In genomic region chr18:75208836-75209128, GRCh38 we compare ENCODE assay signal across 8 cellular contexts. TPM values are rescaled to one million over a fixed set of nuclear protein-coding genes. Genes with fewer than 3 reads are reported as not detected.
A peak's percentile ranks its signal among the peaks of the same experiment; 100 is the strongest.
DNase-seq lines count a peak whose midpoint lies in the region; ATAC-seq and TF ChIP-seq lines count a peak whose summit lies in the region.

No MANE protein-coding gene starts in this region.

- H3K27ac ChIP-seq in brain microvascular endothelial cell = peak overlapping the region; percentile 66

- in situ Hi-C loops in brain microvascular endothelial cell (cut with HindIII; ENCODE audit: low pct_ligation_motif_present, low sequenced_read_pairs) (no loop called here), GM13976 (cut with MboI; ENCODE audit: low sequenced_read_pairs, unreplicated experiment) (no loop called here)

- no peaks in the 10 kb centered on the region for H3K36me3 ChIP-seq in BE2C
- H3K36me3 ChIP-seq in brain microvascular endothelial cell (replicated peaks) = no peaks in the 10 kb centered on the region
- no peaks in the 10 kb centered on the region for H3K36me3 ChIP-seq in mucosa of descending colon (ENCODE audit: low read depth)

- intact Hi-C loops in mucosa of descending colon (cut with DNase I, micrococcal nuclease) = loop anchor here (10.0 kb wide), 2 partner anchors 564 to 714 kb away; partner anchors contain the start of gene CNDP2 (in 1 of the 2)
- intact Hi-C loops in posterior vena cava (cut with DNase I) = loop anchor here in 1 of 2 donors (10.0 kb wide), 1 partner anchor 246 kb away; no protein-coding TSS in a partner anchor

- H3K9me3 ChIP-seq in BE2C (no peaks in the 10 kb centered on the region), mucosa of descending colon (no peaks in the 10 kb centered on the region)

- H3K4me1 ChIP-seq in BE2C (no peaks in the 10 kb centered on the region), mucosa of descending colon (ENCODE audit: low read depth) (peaks cover 41% of the 10 kb centered on the region)

- ATAC-seq in GM19395 (IDR thresholded peaks at IDR 0.05; ENCODE audit: unreplicated experiment) (peak; percentile 17), HG03565 (IDR thresholded peaks at IDR 0.05; ENCODE audit: unreplicated experiment) (peak; percentile 18), mucosa of descending colon (peak; percentile 14)

- TF ChIP-seq CTCF in BE2C (IDR thresholded peaks at IDR 0.05; ENCODE audit: low read depth, low read length) (no peak), brain microvascular endothelial cell (IDR thresholded peaks at IDR 0.05; ENCODE audit: low read depth, low read length, missing control alignments) (no peak), mucosa of descending colon (IDR thresholded peaks at IDR 0.05) (no peak), GM13976 (IDR thresholded peaks at IDR 0.05; ENCODE audit: borderline replicate concordance, control extremely low read depth, extremely low read depth, insufficient read depth, missing control alignments) (no peak)

- DNase-seq in BE2C (no peak), brain microvascular endothelial cell (no peak), mucosa of descending colon (peak in 1 of 3 donors; percentile 80), GM13976 (ENCODE audit: low spot score) (no peak), posterior vena cava (ENCODE audit: low spot score) (no peak), NCI-H1930 (lab: John Stamatoyannopoulos, UW) (no peak)

- H3K27me3 ChIP-seq in BE2C = peaks cover 8% of the 10 kb centered on the region; the same call in 1 of the 2 replicates
- H3K27me3 ChIP-seq in brain microvascular endothelial cell (replicated peaks) = no peaks in the 10 kb centered on the region

- peak overlapping the region; percentile 67 for H3K4me3 ChIP-seq in BE2C (ENCODE audit: low read depth, low read length)
- peak overlapping the region; percentile 84 for H3K4me3 ChIP-seq in brain microvascular endothelial cell (ENCODE audit: low read depth, low read length)
- peak overlapping the region; percentile 86 for H3K4me3 ChIP-seq in mucosa of descending colon

RNA-seq across cellular contexts. Expression of gene PTGR3, which starts 0.2 kb away (rescaled TPM):
- 6.2 TPM for polyA plus RNA-seq in BE2C (2012; ENCODE audit: insufficient read depth, insufficient read length, low read depth)
- 10 to 100 TPM; 47.6 to 61.4 (median 57.1) TPM for total RNA-seq in mucosa of descending colon
- 10 to 100 TPM; 13.7 to 15.8 TPM for total RNA-seq in posterior vena cava

RNA-seq across cellular contexts. Expression of gene TSHZ1, which starts 1.8 kb away (rescaled TPM):
- polyA plus RNA-seq in BE2C (2012; ENCODE audit: insufficient read depth, insufficient read length, low read depth) = 10.4 TPM
- 10 to 100 TPM; 22.7 to 66.6 (median 36.9) TPM for total RNA-seq in mucosa of descending colon
- total RNA-seq in posterior vena cava = 10 to 100 TPM; 18.5 to 19.0 TPM
